ENCODE assay signal across 19 cellular contexts in genomic region chr19:28456708-28457320, GRCh38.
DNase-seq lines count a peak whose midpoint lies in the region; ATAC-seq and TF ChIP-seq lines count a peak whose summit lies in the region.
"Had no signal": no experiment of that assay in that cellular context is flagged by ENCODE, and none has a peak within 500 bp of the region (broad histone marks: within the 10 kb centered on the region; RNA-seq: fewer than 3 reads in every experiment).

No MANE protein-coding gene starts in this region.

- H3K36me3 ChIP-seq in endodermal cell (ENCODE audit: control insufficient read depth, insufficient read depth, low read length), result no peaks in the 10 kb centered on the region
- H3K36me3 ChIP-seq: Peyer's patch had no signal

- peak; percentile 65 for ATAC-seq in HG02870 (IDR thresholded peaks at IDR 0.05; ENCODE audit: unreplicated experiment)
- no peak for ATAC-seq in HG02678 (IDR thresholded peaks at IDR 0.05; ENCODE audit: unreplicated experiment)
- ATAC-seq in HG02588 (IDR thresholded peaks at IDR 0.05; ENCODE audit: unreplicated experiment), result no peak
- ATAC-seq: HCT116 had no signal

- H3K4me3 ChIP-seq in endodermal cell (ENCODE audit: low read length), result no peak overlapping the region
- H3K4me3 ChIP-seq: Peyer's patch had no signal

- H3K27me3 ChIP-seq in endodermal cell (ENCODE audit: control insufficient read depth, insufficient read depth, low read length, poor library complexity, severe bottlenecking), result no peaks in the 10 kb centered on the region
- H3K27me3 ChIP-seq: Peyer's patch had no signal

- peak overlapping the region; percentile 62 for H3K27ac Mint-ChIP-seq in activated CD4-positive, alpha-beta T cell treated with anti-CD3 and anti-CD28 coated beads, Interleukin-2, amount 10 ng/mL, durations not matched to agents 24 days and 14 days
- H3K27ac Mint-ChIP-seq in endodermal cell, result no peak overlapping the region
- peak overlapping the region; percentile 75 for H3K27ac Mint-ChIP-seq in progenitor cell of endocrine pancreas

- peaks cover 40% of the 10 kb centered on the region for H3K4me1 Mint-ChIP-seq in activated CD4-positive, alpha-beta T cell treated with anti-CD3 and anti-CD28 coated beads, Interleukin-2, amount 10 ng/mL, durations not matched to agents 24 days and 14 days
- H3K4me1 Mint-ChIP-seq in endodermal cell (peaks cover 15% of the 10 kb centered on the region), progenitor cell of endocrine pancreas (ENCODE audit: low read depth) (peaks cover 34% of the 10 kb centered on the region)
- H3K4me1 Mint-ChIP-seq: CD8-positive, alpha-beta memory T cell had no signal

- H3K4me3 Mint-ChIP-seq in activated CD4-positive, alpha-beta T cell treated with anti-CD3 and anti-CD28 coated beads, Interleukin-2, amount 10 ng/mL, durations not matched to agents 24 days and 14 days, result peak overlapping the region; percentile 7
- no peak overlapping the region for H3K4me3 Mint-ChIP-seq in endodermal cell
- H3K4me3 Mint-ChIP-seq in progenitor cell of endocrine pancreas (ENCODE audit: low read depth), result no peak overlapping the region
- H3K4me3 Mint-ChIP-seq: CD8-positive, alpha-beta memory T cell had no signal

- no peaks in the 10 kb centered on the region for H3K27me3 Mint-ChIP-seq in activated CD4-positive, alpha-beta T cell treated with anti-CD3 and anti-CD28 coated beads, Interleukin-2, amount 10 ng/mL, durations not matched to agents 24 days and 14 days
- H3K27me3 Mint-ChIP-seq in endodermal cell (ENCODE audit: insufficient read depth) (no peaks in the 10 kb centered on the region), progenitor cell of endocrine pancreas (peaks cover 19% of the 10 kb centered on the region)
- H3K27me3 Mint-ChIP-seq: CD8-positive, alpha-beta memory T cell had no signal

- TF ChIP-seq CTCF in endodermal cell (conservative IDR thresholded peaks at IDR 0.05), result no peak
- no peak for TF ChIP-seq CTCF in progenitor cell of endocrine pancreas (IDR thresholded peaks at IDR 0.05; ENCODE audit: unreplicated experiment)

- H3K9me3 Mint-ChIP-seq in activated CD4-positive, alpha-beta T cell treated with anti-CD3 and anti-CD28 coated beads, Interleukin-2, amount 10 ng/mL, durations not matched to agents 24 days and 14 days, result no peaks in the 10 kb centered on the region
- H3K9me3 Mint-ChIP-seq in endodermal cell (no peaks in the 10 kb centered on the region), progenitor cell of endocrine pancreas (ENCODE audit: low read depth) (no peaks in the 10 kb centered on the region)

- no peaks in the 10 kb centered on the region for H3K36me3 Mint-ChIP-seq in activated CD4-positive, alpha-beta T cell treated with anti-CD3 and anti-CD28 coated beads, Interleukin-2, amount 10 ng/mL, durations not matched to agents 24 days and 14 days (ENCODE audit: low read depth)
- H3K36me3 Mint-ChIP-seq in endodermal cell (ENCODE audit: low read depth), result no peaks in the 10 kb centered on the region
- H3K36me3 Mint-ChIP-seq in progenitor cell of endocrine pancreas (ENCODE audit: insufficient read depth), result no peaks in the 10 kb centered on the region

- H3K9ac ChIP-seq in endodermal cell (ENCODE audit: extremely low read depth, low read length, poor library complexity, severe bottlenecking), result no peak overlapping the region

- no peak for DNase-seq in activated CD4-positive, alpha-beta T cell treated with anti-CD3 and anti-CD28 coated beads, Interleukin-2, amount 10 ng/mL, durations not matched to agents 24 days and 14 days
- no peak for DNase-seq in activated CD4-positive, alpha-beta T cell treated with anti-CD3 and anti-CD28 coated beads, Interleukin-2, amount 50 U/mL, for 4 hours
- DNase-seq in endodermal cell (no peak), progenitor cell of endocrine pancreas (ENCODE audit: low spot score, unreplicated experiment) (no peak), COLO829 (ENCODE audit: low spot score) (no peak)
- DNase-seq: CD8-positive, alpha-beta memory T cell; GDM1; Karpas-422; NCI-H1694 treated with DMSO at 0.1 percent for 48 hours; NCI-H2081 treated with DMSO at 0.1 percent for 48 hours; NCI-H2171 treated with DMSO at 0.1 percent for 48 hours; NCI-H446; NCI-H526; Peyer's patch had no signal

- 87 to 91% methylated on average over 4 to 5 of the region's 5 CpGs for WGBS in endodermal cell (ENCODE audit: insufficient coverage in 1 of 2, insufficient read length in 1 of 2), 2 experiments

- H3K9me3 ChIP-seq in endodermal cell (ENCODE audit: control insufficient read depth, low read length), result no peaks in the 10 kb centered on the region
- H3K9me3 ChIP-seq: Peyer's patch had no signal

- intact Hi-C loops in activated CD4-positive, alpha-beta T cell treated with anti-CD3 and anti-CD28 coated beads, Interleukin-2, amount 10 ng/mL, durations not matched to agents 24 days and 14 days (cut with micrococcal nuclease), result loop anchor here (2.0 kb wide), 2 partner anchors 24 to 62 kb away; no protein-coding TSS in a partner anchor

- H3K27ac ChIP-seq in endodermal cell (ENCODE audit: low read depth, low read length), result peak overlapping the region; percentile 4
- H3K27ac ChIP-seq: C4-2B, Peyer's patch had no signal

- peaks cover 9% of the 10 kb centered on the region for H3K4me1 ChIP-seq in endodermal cell (ENCODE audit: control insufficient read depth, insufficient read depth, low read length)
- H3K4me1 ChIP-seq: Peyer's patch had no signal
